Comparison of ENCODE assay signal across 10 cellular contexts in genomic region chr20:21074605-21075336, GRCh38. TPM values are rescaled to one million over a fixed set of nuclear protein-coding genes. Genes with fewer than 3 reads are reported as not detected.
DNase-seq lines count a peak whose midpoint lies in the region; ATAC-seq and TF ChIP-seq lines count a peak whose summit lies in the region.
"Had no signal": no experiment of that assay in that cellular context is flagged by ENCODE, and none has a peak within 500 bp of the region (broad histone marks: within the 10 kb centered on the region; RNA-seq: fewer than 3 reads in every experiment).

No MANE protein-coding gene starts in this region.

- peaks cover 4% of the 10 kb centered on the region for H3K4me1 Mint-ChIP-seq in CD14-positive monocyte
- no peaks in the 10 kb centered on the region for H3K4me1 Mint-ChIP-seq in activated CD4-positive, alpha-beta T cell treated with anti-CD3 and anti-CD28 coated beads, Interleukin-2, amount 10 ng/mL, durations not matched to agents 7 days and 5 days

- no peak overlapping the region for H3K4me2 ChIP-seq in GM23248 (ENCODE audit: unreplicated experiment)
- H3K4me2 ChIP-seq in mammary epithelial cell (ENCODE audit: insufficient read depth, low read depth, low read length): no peak overlapping the region

- H3K4me3 ChIP-seq in GM23248: no peak overlapping the region
- H3K4me3 ChIP-seq in mammary epithelial cell (replicated peaks in 1 of 3; ENCODE audit: insufficient read depth in 1 of 3, low read depth in 2 of 3, low read length in 3 of 3): no peak overlapping the region
- H3K4me3 ChIP-seq in gastroesophageal sphincter: no peak overlapping the region

- H3K9me3 ChIP-seq in GM23248 (ENCODE audit: low read depth) (no peaks in the 10 kb centered on the region), mammary epithelial cell (replicated peaks; ENCODE audit: insufficient read depth, low read length) (no peaks in the 10 kb centered on the region), gastroesophageal sphincter (no peaks in the 10 kb centered on the region)

- no peak for TF ChIP-seq POLR2A in gastroesophageal sphincter (IDR thresholded peaks at IDR 0.05)

- H2AFZ ChIP-seq in GM23248 (no peak overlapping the region), mammary epithelial cell (ENCODE audit: low read depth, low read length) (no peak overlapping the region)

- in situ Hi-C loops in GM23248 (cut with MboI) (no loop called here), mammary epithelial cell (cut with MboI; ENCODE audit: low sequenced_read_pairs in 2 of 2) (no loop called here)

- H3F3A ChIP-seq in GM23248 (ENCODE audit: insufficient read depth): no peaks in the 10 kb centered on the region

- H3K4me1 ChIP-seq in GM23248 (ENCODE audit: insufficient read depth) (no peaks in the 10 kb centered on the region), mammary epithelial cell (ENCODE audit: insufficient read depth, low read length) (no peaks in the 10 kb centered on the region), gastroesophageal sphincter (no peaks in the 10 kb centered on the region)

- 35 to 45% methylated on average over 12 of the region's 12 CpGs for WGBS in GM23248 (ENCODE audit: low coverage in 1 of 2, low lambda C conversion rate in 2 of 2, missing lambda C conversion rate in 2 of 2), 2 experiments
- WGBS in mammary epithelial cell (ENCODE audit: low coverage, missing lambda C conversion rate): 64% methylated on average over 12 of the region's 12 CpGs
- WGBS in gastroesophageal sphincter (ENCODE audit: low coverage in 1 of 2), 2 donors: 75 to 83% methylated on average over 12 of the region's 12 CpGs

- dilution Hi-C loops in mammary epithelial cell (cut with HindIII; ENCODE audit: low sequenced_read_pairs): no loop called here

- CTCF ChIA-PET in mammary epithelial cell (lab: Charles Lee; ENCODE audit: low non-redundant PET): no interaction called here
- CTCF ChIA-PET in activated CD4-positive, alpha-beta T cell treated with anti-CD3 and anti-CD28 coated beads, Interleukin-2, amount 10 ng/mL, durations not matched to agents 7 days and 5 days (lab: Charles Lee): no interaction called here

- H3K9me2 ChIP-seq in GM23248 (ENCODE audit: insufficient read depth): no peaks in the 10 kb centered on the region

- POLR2A ChIA-PET in activated CD4-positive, alpha-beta T cell treated with anti-CD3 and anti-CD28 coated beads, Interleukin-2, amount 10 ng/mL, durations not matched to agents 7 days and 5 days (lab: Charles Lee): no interaction called here

- TF ChIP-seq CTCF in mammary epithelial cell (conservative IDR thresholded peaks at IDR 0.05 in 1 of 2, IDR thresholded peaks at IDR 0.05 in 1 of 2; ENCODE audit: extremely low read depth in 1 of 2, insufficient read depth in 1 of 2, low read depth in 1 of 2, low read length in 2 of 2): no peak
- TF ChIP-seq CTCF in gastroesophageal sphincter (IDR thresholded peaks at IDR 0.05): no peak
- TF ChIP-seq CTCF in CD14-positive monocyte (IDR thresholded peaks at IDR 0.05): no peak

- no TSS peak for BruUV-seq in mammary epithelial cell (replicated peaks; lab: Mats Ljungman, UMichigan)

- no peak overlapping the region for H3K4me3 Mint-ChIP-seq in CD14-positive monocyte
- H3K4me3 Mint-ChIP-seq in activated CD4-positive, alpha-beta T cell treated with anti-CD3 and anti-CD28 coated beads, Interleukin-2, amount 10 ng/mL, durations not matched to agents 7 days and 5 days: no peak overlapping the region

- H4K20me1 ChIP-seq in GM23248 (ENCODE audit: insufficient read depth) (no peaks in the 10 kb centered on the region), mammary epithelial cell (ENCODE audit: insufficient read depth, low read length) (no peaks in the 10 kb centered on the region)

- H3K79me2 ChIP-seq in GM23248 (ENCODE audit: insufficient read depth) (no peaks in the 10 kb centered on the region), mammary epithelial cell (ENCODE audit: insufficient read depth, low read length) (no peaks in the 10 kb centered on the region)

- no peak for TF ChIP-seq EP300 in gastroesophageal sphincter (IDR thresholded peaks at IDR 0.05)

- ATAC-seq in GM18868 (IDR thresholded peaks at IDR 0.05; ENCODE audit: unreplicated experiment) (peak; percentile 99), HG03521 (IDR thresholded peaks at IDR 0.05; ENCODE audit: unreplicated experiment) (peak; percentile 93), gastroesophageal sphincter (no peak)

- H3K36me3 Mint-ChIP-seq in CD14-positive monocyte: no peaks in the 10 kb centered on the region
- H3K36me3 Mint-ChIP-seq in activated CD4-positive, alpha-beta T cell treated with anti-CD3 and anti-CD28 coated beads, Interleukin-2, amount 10 ng/mL, durations not matched to agents 7 days and 5 days (ENCODE audit: low read depth): no peaks in the 10 kb centered on the region

- no peaks in the 10 kb centered on the region for H3K36me3 ChIP-seq in GM23248 (ENCODE audit: low read depth)
- no peaks in the 10 kb centered on the region for H3K36me3 ChIP-seq in mammary epithelial cell (ENCODE audit: insufficient read depth, low read length)
- H3K36me3 ChIP-seq in gastroesophageal sphincter: no peaks in the 10 kb centered on the region

- DNase-seq in GM23248: peak; percentile 16
- DNase-seq in mammary epithelial cell: peak; percentile 58
- no peak for DNase-seq in AG08396 (ENCODE audit: low spot score)
- DNase-seq in CD14-positive monocyte (ENCODE audit: low spot score): no peak
- no peak for DNase-seq in activated CD4-positive, alpha-beta T cell treated with anti-CD3 and anti-CD28 coated beads, Interleukin-2, amount 10 ng/mL, durations not matched to agents 7 days and 5 days

- H3K27me3 ChIP-seq in GM23248 (replicated peaks; ENCODE audit: insufficient read depth) (no peaks in the 10 kb centered on the region), mammary epithelial cell (ENCODE audit: insufficient read depth, low read length) (no peaks in the 10 kb centered on the region), gastroesophageal sphincter (peaks cover 9% of the 10 kb centered on the region)

- no peak overlapping the region for H3K27ac Mint-ChIP-seq in CD14-positive monocyte
- H3K27ac Mint-ChIP-seq in activated CD4-positive, alpha-beta T cell treated with anti-CD3 and anti-CD28 coated beads, Interleukin-2, amount 10 ng/mL, durations not matched to agents 7 days and 5 days: no peak overlapping the region

- H3K9ac ChIP-seq in GM23248: no peak overlapping the region
- no peak overlapping the region for H3K9ac ChIP-seq in mammary epithelial cell (ENCODE audit: insufficient read depth, low read length)

- intact Hi-C loops in mammary epithelial cell (cut with micrococcal nuclease) (no loop called here), CD14-positive monocyte (cut with micrococcal nuclease) (no loop called here)

- H3K27me3 Mint-ChIP-seq in CD14-positive monocyte (ENCODE audit: low read depth in 3 of 3): peaks cover 21 to 50% (median 35%) of the 10 kb centered on the region in 3 donors
- H3K27me3 Mint-ChIP-seq in activated CD4-positive, alpha-beta T cell treated with anti-CD3 and anti-CD28 coated beads, Interleukin-2, amount 10 ng/mL, durations not matched to agents 7 days and 5 days: peaks cover 23% of the 10 kb centered on the region

- H3K27ac ChIP-seq in GM23248 (no peak overlapping the region), mammary epithelial cell (ENCODE audit: insufficient read depth, low read depth, low read length) (no peak overlapping the region), gastroesophageal sphincter (no peak overlapping the region)

- peaks cover 0 to 3% (median 2%) of the 10 kb centered on the region in 7 donors for H3K9me3 Mint-ChIP-seq in CD14-positive monocyte
- H3K9me3 Mint-ChIP-seq in activated CD4-positive, alpha-beta T cell treated with anti-CD3 and anti-CD28 coated beads, Interleukin-2, amount 10 ng/mL, durations not matched to agents 7 days and 5 days: no peaks in the 10 kb centered on the region

RNA-seq across cellular contexts. Expression of gene LINC00237, which starts 31.4 kb away (rescaled TPM):
- not detected in 2 replicates for total RNA-seq in GM23248 (2014; rRNA removed; shearing (Covaris generic))
- polyA plus RNA-seq in GM23248 (2016; fragmentation: Nextera tagmentation; extraction: Ambion mirVana) (not detected in 2 replicates), mammary epithelial cell (not detected), CD14-positive monocyte (under 1 TPM; 0.31 to 0.39 TPM)
- total RNA-seq in mammary epithelial cell (not detected), gastroesophageal sphincter (not detected)
- polyA minus RNA-seq in mammary epithelial cell: not detected
- not detected for total RNA-seq in activated CD4-positive, alpha-beta T cell treated with anti-CD3 and anti-CD28 coated beads, Interleukin-2, amount 10 ng/mL, durations not matched to agents 7 days and 5 days
- total RNA-seq: pulmonary artery endothelial cell had no signal
- polyA plus RNA-seq: thymus had no signal

RNA-seq across cellular contexts. Expression of gene KIZ, which starts 51.1 kb away (rescaled TPM):
- 24.5 and 35.9 TPM in 2 replicates for total RNA-seq in GM23248 (2014; rRNA removed; shearing (Covaris generic))
- polyA plus RNA-seq in GM23248 (2016; fragmentation: Nextera tagmentation; extraction: Ambion mirVana) (15.2 and 15.4 TPM in 2 replicates), mammary epithelial cell (19.4 TPM), CD14-positive monocyte (10 to 100 TPM in 1 of 2 donors, 1 to 10 TPM in 1; 7.2 to 10.2 TPM)
- total RNA-seq in mammary epithelial cell (10 to 100 TPM; 18.3 to 56.1 TPM), gastroesophageal sphincter (10 to 100 TPM; 19.9 to 31.0 (median 30.6) TPM)
- polyA minus RNA-seq in mammary epithelial cell: 7.8 TPM
- total RNA-seq in activated CD4-positive, alpha-beta T cell treated with anti-CD3 and anti-CD28 coated beads, Interleukin-2, amount 10 ng/mL, durations not matched to agents 7 days and 5 days: 10 to 100 TPM; 13.6 to 15.3 TPM

Comparison
In these comparisons a context has a peak if more than half of its experiments do, and no peak if none do; other contexts are left out.
1. DNase-seq: peak in GM23248 (single experiment) and mammary epithelial cell (single experiment); none in AG08396 (single experiment), CD14-positive monocyte (single experiment) and activated CD4-positive, alpha-beta T cell treated with anti-CD3 and anti-CD28 coated beads, Interleukin-2, amount 10 ng/mL, durations not matched to agents 7 days and 5 days (single experiment).